In the genomic region with DNA sequence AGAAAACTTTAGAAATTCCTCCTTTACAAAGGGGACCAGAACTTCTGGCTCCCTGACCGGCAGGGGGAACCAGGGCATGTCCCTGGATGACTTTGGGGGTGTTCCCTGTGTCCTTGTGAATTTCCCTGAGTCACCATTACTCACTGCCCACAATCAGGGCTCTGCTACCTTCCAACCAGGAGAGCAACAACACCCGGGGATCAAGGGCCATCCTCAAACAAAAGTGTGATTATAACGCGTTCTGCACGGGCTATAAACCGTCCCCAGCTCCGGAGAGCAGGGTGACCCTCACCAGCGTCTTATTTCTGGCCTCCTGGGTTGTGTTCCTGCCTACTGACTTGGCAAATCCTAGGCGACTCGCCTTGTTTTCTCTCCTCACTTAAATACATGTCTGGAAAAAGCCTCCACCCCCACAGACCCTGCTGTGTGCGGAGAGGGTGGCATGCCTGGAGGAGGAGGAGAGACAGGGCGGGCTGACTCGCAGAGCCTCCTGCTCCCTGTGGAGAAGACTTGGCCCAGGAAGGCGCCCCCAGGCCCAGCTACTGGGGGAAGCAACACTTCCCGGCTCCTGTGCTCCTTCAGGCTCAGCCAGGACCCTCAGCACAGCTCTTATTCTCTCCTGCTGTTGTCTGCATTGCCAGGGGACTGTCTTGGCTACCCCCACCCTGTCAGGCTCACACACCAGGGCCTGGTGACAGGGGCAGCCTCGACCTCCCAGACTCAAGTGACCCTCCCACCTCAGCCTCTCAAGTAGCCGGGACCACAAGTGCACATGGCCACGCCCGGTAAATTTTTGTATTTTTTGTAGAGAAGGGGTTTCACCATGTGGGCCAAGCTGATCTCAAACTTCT, we compare ENCODE assay signal across 8 cellular contexts. TPM values are rescaled to one million over a fixed set of nuclear protein-coding genes. Genes with fewer than 3 reads are reported as not detected.
DNase-seq lines count a peak whose midpoint lies in the region; ATAC-seq and TF ChIP-seq lines count a peak whose summit lies in the region.

No MANE protein-coding gene starts in this region.

- peak; percentile 93 for ATAC-seq in activated T-helper 17 cell treated with anti-CD3 and anti-CD28 coated beads, Interleukin-2, amount 50 U/mL, for 72 hours (replicated peaks)
- ATAC-seq in left ventricle myocardium superior (peak; percentile 81), psoas muscle (peak; percentile 46 to 76 (median 70)), GM18873 (IDR thresholded peaks at IDR 0.05; ENCODE audit: low FRiP score, unreplicated experiment) (no peak)

- peak overlapping the region; percentile 81 for H3K27ac Mint-ChIP-seq in activated T-helper 17 cell treated with anti-CD3 and anti-CD28 coated beads, Interleukin-2, amount 50 U/mL, for 72 hours
- no peak overlapping the region for H3K27ac Mint-ChIP-seq in immature natural killer cell

- WGBS in psoas muscle, 3 donors: 36 to 64% (median 49%) methylated on average over 19 of the region's 19 CpGs

- H3K4me1 Mint-ChIP-seq in activated T-helper 17 cell treated with anti-CD3 and anti-CD28 coated beads, Interleukin-2, amount 50 U/mL, for 72 hours: no peaks in the 10 kb centered on the region
- H3K4me1 Mint-ChIP-seq in immature natural killer cell: peaks cover 0 to 4% of the 10 kb centered on the region in 2 donors

- intact Hi-C loops in left ventricle myocardium superior (cut with micrococcal nuclease) (loop anchor here (5.0 kb wide), 1 partner anchor 113 kb away; the partner anchor contains the start of gene PIM1), psoas muscle (cut with DNase I) (loop anchor here in 1 of 2 donors (2.0 kb wide), 1 partner anchor 69 kb away; no protein-coding TSS in a partner anchor)

- no peaks in the 10 kb centered on the region for H3K27me3 ChIP-seq in psoas muscle (ENCODE audit: insufficient read depth in 3 of 3, low read length in 2 of 3)

- no peaks in the 10 kb centered on the region for H3K9me3 ChIP-seq in psoas muscle

- H3K27ac ChIP-seq in psoas muscle: peak overlapping the region; percentile 84

- DNase-seq in CD1c-positive myeloid dendritic cell (ENCODE audit: extremely low spot score) (peak; percentile 72), HT1080 (ENCODE audit: low read depth) (peak; percentile 98), left ventricle myocardium superior (peak; percentile 75), psoas muscle (peak; percentile 75 to 80), immature natural killer cell (no peak), RPMI8226 (no peak)

- peaks cover 37% of the 10 kb centered on the region for H3K4me1 ChIP-seq in psoas muscle

- no peaks in the 10 kb centered on the region for H3K9me3 Mint-ChIP-seq in activated T-helper 17 cell treated with anti-CD3 and anti-CD28 coated beads, Interleukin-2, amount 50 U/mL, for 72 hours
- no peaks in the 10 kb centered on the region for H3K9me3 Mint-ChIP-seq in immature natural killer cell

- H3K36me3 Mint-ChIP-seq in activated T-helper 17 cell treated with anti-CD3 and anti-CD28 coated beads, Interleukin-2, amount 50 U/mL, for 72 hours (ENCODE audit: low read depth): no peaks in the 10 kb centered on the region
- H3K36me3 Mint-ChIP-seq in immature natural killer cell: peaks cover 0 to 4% (median 0%) of the 10 kb centered on the region in 3 donors

- H3K27me3 Mint-ChIP-seq in activated T-helper 17 cell treated with anti-CD3 and anti-CD28 coated beads, Interleukin-2, amount 50 U/mL, for 72 hours: no peaks in the 10 kb centered on the region
- H3K27me3 Mint-ChIP-seq in immature natural killer cell (ENCODE audit: low read depth in 3 of 3): peaks cover 0 to 2% (median under 1%) of the 10 kb centered on the region in 3 donors

- H3K4me3 ChIP-seq in psoas muscle: no peak overlapping the region

- H3K36me3 ChIP-seq in psoas muscle (ENCODE audit: insufficient read depth in 1 of 2, low read depth in 1 of 2): no peaks in the 10 kb centered on the region

- peak; percentile 32 for TF ChIP-seq CTCF in psoas muscle (IDR thresholded peaks at IDR 0.05)

- peak overlapping the region; percentile 12 for H3K4me3 Mint-ChIP-seq in activated T-helper 17 cell treated with anti-CD3 and anti-CD28 coated beads, Interleukin-2, amount 50 U/mL, for 72 hours
- no peak overlapping the region for H3K4me3 Mint-ChIP-seq in immature natural killer cell

RNA-seq across cellular contexts. Expression of gene FGD2, which starts 54.1 kb away (rescaled TPM):
- 0.08 TPM in 1 of 2 replicates, not detected in the other for total RNA-seq in HT1080 (2014; rRNA removed; shearing (Covaris generic))
- polyA plus RNA-seq in HT1080 (2015; cell fraction: cytosol; rRNA removed): not detected in 2 replicates
- 0.06 TPM in 1 of 2 replicates, not detected in the other for polyA plus RNA-seq in HT1080 (2015; cell fraction: nucleus; rRNA removed)
- total RNA-seq in activated T-helper 17 cell treated with anti-CD3 and anti-CD28 coated beads, Interleukin-2, amount 50 U/mL, for 72 hours: 1 to 10 TPM; 5.3 to 8.3 TPM
- total RNA-seq in left ventricle myocardium superior: 8.0 TPM
- total RNA-seq in psoas muscle: 1 to 10 TPM; 1.7 to 4.2 (median 3.1) TPM
- polyA plus RNA-seq in psoas muscle: 1 to 10 TPM in 1 of 3 donors, under 1 TPM in 2; 0.75 to 1.5 (median 0.92) TPM
- 1 to 10 TPM in 2 of 3 donors, under 1 TPM in 1; 0.77 to 3.6 (median 1.9) TPM for polyA plus RNA-seq in immature natural killer cell

Comparison
In these comparisons a context has a peak if more than half of its experiments do, and no peak if none do; other contexts are left out.
1. DNase-seq: peak in CD1c-positive myeloid dendritic cell (single experiment), HT1080 (single experiment), left ventricle myocardium superior (single experiment) and psoas muscle (2 of 2); none in immature natural killer cell (0 of 3) and RPMI8226 (single experiment).